Comparison of ENCODE assay signal across 8 cellular contexts in genomic region chr9:137086531-137087408, GRCh38. TPM values are rescaled to one million over a fixed set of nuclear protein-coding genes. Genes with fewer than 3 reads are reported as not detected.
DNase-seq lines count a peak whose midpoint lies in the region; ATAC-seq and TF ChIP-seq lines count a peak whose summit lies in the region.

Gene MAN1B1 (plus strand): TSS chr9:137086985. CDS start chr9:137087000, 15 bp downstream.

- intact Hi-C loops in naive thymus-derived CD4-positive, alpha-beta T cell (cut with micrococcal nuclease) = loop anchor here (1.0 to 5.0 kb wide), 18 partner anchors 9 to 674 kb away; partner anchors contain the start of genes SAPCD2 (in 2 of the 2), TPRN (in 2 of the 2), TUBB4B (in 2 of the 2) and UAP1L1 (in 2 of the 2)

- peak within 1 kb of the TSS; percentile 93 for H3K4me3 Mint-ChIP-seq in activated T-helper 17 cell treated with anti-CD3 and anti-CD28 coated beads, Interleukin-2, amount 50 U/mL, for 72 hours
- peak within 1 kb of the TSS; percentile 88 to 96 (median 92) for H3K4me3 Mint-ChIP-seq in naive thymus-derived CD4-positive, alpha-beta T cell
- H3K4me3 Mint-ChIP-seq in stimulated activated naive B cell treated with anti-CD40 and anti-IgM and Interleukin-4, amounts not matched to agents 10 μg/mL and 1 μg/mL and 100 μg/mL, for 72 hours = peak within 1 kb of the TSS; percentile 90 to 98

- H4K20me1 ChIP-seq in fibroblast of lung (ENCODE audit: control insufficient read depth, extremely low read depth, insufficient read depth, low read length) = no peaks in the 10 kb centered on the region

- peak within 1 kb of the TSS; percentile 83 for H3K9ac ChIP-seq in fibroblast of lung (ENCODE audit: insufficient read depth, low read length)

- H3K4me3 ChIP-seq in LNCaP clone FGC (ENCODE audit: low read depth, low read length) (peak within 1 kb of the TSS; percentile 86), fibroblast of lung (replicated peaks in 1 of 4; ENCODE audit: control extremely low read depth in 1 of 4, insufficient read depth in 1 of 4, low read depth in 3 of 4, low read length in 4 of 4) (peak within 1 kb of the TSS; percentile 74 to 89 (median 81))
- H3K4me3 ChIP-seq in naive thymus-derived CD4-positive, alpha-beta T cell (ENCODE audit: low read length) = peak within 1 kb of the TSS; percentile 73

- DNase-seq in Daoy (ENCODE audit: low read depth) (peak; percentile 100), GOT3 (lab: John Stamatoyannopoulos, UW) (peak; percentile 94), LNCaP clone FGC (ENCODE audit: low read depth) (peak; percentile 97), RWPE1 (ENCODE audit: low spot score) (peak; percentile 100), fibroblast of lung (ENCODE audit: low read depth in 2 of 2) (peak; percentile 98 to 99)
- peak; percentile 96 to 100 (median 99) for DNase-seq in naive thymus-derived CD4-positive, alpha-beta T cell
- DNase-seq in stimulated activated naive B cell treated with anti-CD40 and anti-IgM and Interleukin-4, amounts not matched to agents 10 μg/mL and 1 μg/mL and 100 μg/mL, for 72 hours = peak; percentile 100

- no peaks in the 10 kb centered on the region for H3K79me2 ChIP-seq in fibroblast of lung (ENCODE audit: control insufficient read depth, insufficient read depth, low read length)

- no peak for TF ChIP-seq CTCF in LNCaP clone FGC (IDR thresholded peaks at IDR 0.05; ENCODE audit: control insufficient read depth, extremely low read depth, insufficient read depth)
- no peak for TF ChIP-seq CTCF in RWPE1 (conservative IDR thresholded peaks at IDR 0.05; ENCODE audit: low read depth)
- TF ChIP-seq CTCF in fibroblast of lung (conservative IDR thresholded peaks at IDR 0.05 in 1 of 2, IDR thresholded peaks at IDR 0.05 in 1 of 2; ENCODE audit: low read depth in 1 of 2, low read length in 2 of 2) = no peak

- H3K4me1 Mint-ChIP-seq in activated T-helper 17 cell treated with anti-CD3 and anti-CD28 coated beads, Interleukin-2, amount 50 U/mL, for 72 hours = peaks cover 28% of the 10 kb centered on the region
- peaks cover 25 to 34% (median 30%) of the 10 kb centered on the region in 7 donors for H3K4me1 Mint-ChIP-seq in naive thymus-derived CD4-positive, alpha-beta T cell
- peaks cover 45 to 61% of the 10 kb centered on the region in 2 donors for H3K4me1 Mint-ChIP-seq in stimulated activated naive B cell treated with anti-CD40 and anti-IgM and Interleukin-4, amounts not matched to agents 10 μg/mL and 1 μg/mL and 100 μg/mL, for 72 hours

- ATAC-seq in activated T-helper 17 cell treated with anti-CD3 and anti-CD28 coated beads, Interleukin-2, amount 50 U/mL, for 72 hours (replicated peaks) = peak; percentile 81
- peak; percentile 92 for ATAC-seq in naive thymus-derived CD4-positive, alpha-beta T cell
- ATAC-seq in stimulated activated naive B cell treated with anti-CD40 and anti-IgM and Interleukin-4, amounts not matched to agents 10 μg/mL and 1 μg/mL and 100 μg/mL, for 72 hours (replicated peaks) = peak; percentile 77 to 85

- peaks cover 28% of the 10 kb centered on the region for H3K4me1 ChIP-seq in fibroblast of lung (ENCODE audit: control insufficient read depth, extremely low read depth, insufficient read depth, low read length)
- H3K4me1 ChIP-seq in naive thymus-derived CD4-positive, alpha-beta T cell (ENCODE audit: control insufficient read depth in 2 of 2, insufficient read depth in 2 of 2, low read length in 2 of 2) = peaks cover 18% of the 10 kb centered on the region in 2 donors

- peaks cover 14% of the 10 kb centered on the region for H3K36me3 ChIP-seq in fibroblast of lung (ENCODE audit: control insufficient read depth, insufficient read depth, low read length)
- peaks cover 0 to 37% (median 0%) of the 10 kb centered on the region in 3 experiments for H3K36me3 ChIP-seq in naive thymus-derived CD4-positive, alpha-beta T cell (ENCODE audit: control insufficient read depth in 2 of 3, insufficient read depth in 3 of 3, low read length in 3 of 3)

- CTCF ChIA-PET in RWPE1 (lab: Yijun Ruan, JAX) = interaction anchor here (0.5 to 2.1 kb wide), 7 partner anchors 11 to 48 kb away, joined by 3 to 12 read pairs (median 3); partner anchors contain the start of gene NPDC1
- CTCF ChIA-PET in naive thymus-derived CD4-positive, alpha-beta T cell (lab: Charles Lee) = interaction anchor here (1.1 to 1.5 kb wide), 7 partner anchors 9 to 150 kb away, joined by 3 to 10 read pairs (median 5); partner anchors contain the start of gene RNF224

- H3K36me3 Mint-ChIP-seq in activated T-helper 17 cell treated with anti-CD3 and anti-CD28 coated beads, Interleukin-2, amount 50 U/mL, for 72 hours (ENCODE audit: low read depth) = peaks cover 28% of the 10 kb centered on the region
- H3K36me3 Mint-ChIP-seq in naive thymus-derived CD4-positive, alpha-beta T cell = peaks cover 0 to 15% (median 5%) of the 10 kb centered on the region in 5 donors
- H3K36me3 Mint-ChIP-seq in stimulated activated naive B cell treated with anti-CD40 and anti-IgM and Interleukin-4, amounts not matched to agents 10 μg/mL and 1 μg/mL and 100 μg/mL, for 72 hours = peaks cover 22 to 36% of the 10 kb centered on the region in 2 donors

- peak within 1 kb of the TSS; percentile 97 for H3K27ac ChIP-seq in RWPE1
- H3K27ac ChIP-seq in fibroblast of lung (ENCODE audit: insufficient read depth, low read length) = peak within 1 kb of the TSS; percentile 86
- peak within 1 kb of the TSS; percentile 92 for H3K27ac ChIP-seq in naive thymus-derived CD4-positive, alpha-beta T cell (ENCODE audit: low read depth, low read length)

- H3K9me3 Mint-ChIP-seq in activated T-helper 17 cell treated with anti-CD3 and anti-CD28 coated beads, Interleukin-2, amount 50 U/mL, for 72 hours = no peaks in the 10 kb centered on the region
- H3K9me3 Mint-ChIP-seq in naive thymus-derived CD4-positive, alpha-beta T cell = peaks cover 0 to 2% (median 0%) of the 10 kb centered on the region in 11 donors
- H3K9me3 Mint-ChIP-seq in stimulated activated naive B cell treated with anti-CD40 and anti-IgM and Interleukin-4, amounts not matched to agents 10 μg/mL and 1 μg/mL and 100 μg/mL, for 72 hours = no peaks in the 10 kb centered on the region

- H3K27me3 ChIP-seq in fibroblast of lung (ENCODE audit: control insufficient read depth, insufficient read depth, low read length) = no peaks in the 10 kb centered on the region
- H3K27me3 ChIP-seq in naive thymus-derived CD4-positive, alpha-beta T cell (ENCODE audit: control insufficient read depth in 2 of 2, insufficient read depth in 2 of 2, low read length in 2 of 2) = no peaks in the 10 kb centered on the region

- H3K4me2 ChIP-seq in fibroblast of lung (ENCODE audit: extremely low read depth, insufficient read depth, low read length) = peak within 1 kb of the TSS; percentile 91

- peak within 1 kb of the TSS; percentile 92 for H3K27ac Mint-ChIP-seq in activated T-helper 17 cell treated with anti-CD3 and anti-CD28 coated beads, Interleukin-2, amount 50 U/mL, for 72 hours
- H3K27ac Mint-ChIP-seq in naive thymus-derived CD4-positive, alpha-beta T cell = peak within 1 kb of the TSS; percentile 92 to 98 (median 95)
- H3K27ac Mint-ChIP-seq in stimulated activated naive B cell treated with anti-CD40 and anti-IgM and Interleukin-4, amounts not matched to agents 10 μg/mL and 1 μg/mL and 100 μg/mL, for 72 hours = peak within 1 kb of the TSS; percentile 99

- POLR2A ChIA-PET in RWPE1 (lab: Yijun Ruan, JAX; ENCODE audit: low non-redundant PET) = interaction anchor here (0.6 to 1.7 kb wide), 8 partner anchors 10 to 154 kb away, joined by 3 to 15 read pairs (median 4); partner anchors contain the start of genes ANAPC2, RNF224, SAPCD2 and SSNA1
- POLR2A ChIA-PET in naive thymus-derived CD4-positive, alpha-beta T cell (lab: Charles Lee) = interaction anchor here (0.6 to 4.5 kb wide), 27 partner anchors 10 to 677 kb away, joined by 3 to 70 read pairs (median 4); partner anchors contain the start of genes CYSRT1, DPP7, ENTR1 and NPDC1

- H3K9me3 ChIP-seq in fibroblast of lung (ENCODE audit: control insufficient read depth, insufficient read depth, low read depth, low read length) = no peaks in the 10 kb centered on the region
- no peaks in the 10 kb centered on the region for H3K9me3 ChIP-seq in naive thymus-derived CD4-positive, alpha-beta T cell (ENCODE audit: control insufficient read depth in 2 of 3, low read length in 3 of 3)

- H3K27me3 Mint-ChIP-seq in activated T-helper 17 cell treated with anti-CD3 and anti-CD28 coated beads, Interleukin-2, amount 50 U/mL, for 72 hours = no peaks in the 10 kb centered on the region
- no peaks in the 10 kb centered on the region for H3K27me3 Mint-ChIP-seq in naive thymus-derived CD4-positive, alpha-beta T cell
- H3K27me3 Mint-ChIP-seq in stimulated activated naive B cell treated with anti-CD40 and anti-IgM and Interleukin-4, amounts not matched to agents 10 μg/mL and 1 μg/mL and 100 μg/mL, for 72 hours = no peaks in the 10 kb centered on the region

- H2AFZ ChIP-seq in fibroblast of lung (ENCODE audit: low read length) = peak within 1 kb of the TSS; percentile 45

RNA-seq across cellular contexts. Expression of gene MAN1B1, which starts in this region (rescaled TPM):
- total RNA-seq in Daoy (2014; rRNA removed; shearing (Covaris generic)) = 57.5 and 61.9 TPM in 2 replicates
- 10 to 100 TPM; 38.2 to 67.6 TPM for total RNA-seq in activated T-helper 17 cell treated with anti-CD3 and anti-CD28 coated beads, Interleukin-2, amount 50 U/mL, for 72 hours
- 63.2 and 96.6 TPM in 2 replicates for total RNA-seq in fibroblast of lung
- 43.0 and 45.5 TPM in 2 replicates for polyA plus RNA-seq in fibroblast of lung
- polyA plus RNA-seq in fibroblast of lung (2012) = 56.4 and 57.7 TPM in 2 replicates
- 52.3 and 62.5 TPM in 2 replicates for polyA minus RNA-seq in fibroblast of lung (ENCODE audit: low replicate concordance)
- total RNA-seq in naive thymus-derived CD4-positive, alpha-beta T cell = 10 to 100 TPM; 57.3 to 74.2 (median 70.2) TPM
- polyA plus RNA-seq in naive thymus-derived CD4-positive, alpha-beta T cell = 10 to 100 TPM; 36.0 to 51.2 TPM

Comparison
In these comparisons a context has a peak if more than half of its experiments do, and no peak if none do; other contexts are left out.
1. Peak in every context shown above with its lines: DNase-seq, ATAC-seq, H3K4me3 ChIP-seq and H3K27ac ChIP-seq.